23 cellular contexts compared by ENCODE assay signal in the genomic region with DNA sequence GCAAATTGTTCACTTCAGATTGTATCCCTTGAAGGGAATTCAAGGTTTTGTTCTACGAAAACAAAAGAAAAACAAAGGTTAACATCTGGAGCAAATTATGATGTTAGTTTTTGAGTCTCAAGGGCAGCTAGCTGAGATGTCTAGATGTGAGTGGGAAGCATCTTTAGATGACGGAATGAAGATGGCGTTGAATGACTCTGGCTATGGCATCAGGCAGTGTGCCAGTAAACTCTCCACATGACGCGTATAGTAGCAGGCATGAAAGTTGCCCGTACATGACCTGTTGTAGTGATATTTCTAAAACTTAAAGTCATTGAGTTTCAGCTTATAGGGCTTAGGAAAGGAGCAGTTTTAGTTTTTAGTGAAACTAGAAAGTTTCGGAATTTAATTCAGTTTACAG. TPM values are rescaled to one million over a fixed set of nuclear protein-coding genes. Genes with fewer than 3 reads are reported as not detected.
A peak's percentile ranks its signal among the peaks of the same experiment; 100 is the strongest.
DNase-seq lines count a peak whose midpoint lies in the region; ATAC-seq, FAIRE-seq and TF ChIP-seq lines count a peak whose summit lies in the region.
"Had no signal": no experiment of that assay in that cellular context is flagged by ENCODE, and none has a peak within 500 bp of the region (broad histone marks: within the 10 kb centered on the region; RNA-seq: fewer than 3 reads in every experiment).

No MANE protein-coding gene starts in this region.

- H3K79me2 ChIP-seq in keratinocyte (ENCODE audit: control insufficient read depth, insufficient read depth, low read length) (no peaks in the 10 kb centered on the region), PC-3 (ENCODE audit: low read length) (no peaks in the 10 kb centered on the region)

- H2AK5ac ChIP-seq in neuronal stem cell (ENCODE audit: low read depth, low read length) = no peak overlapping the region

- intact Hi-C loops in PC-3 (cut with micrococcal nuclease) = no loop called here

- H3K4me3 ChIP-seq in AG10803 (ENCODE audit: low read length) (no peak overlapping the region), SJSA1 (no peak overlapping the region), keratinocyte (ENCODE audit: control insufficient read depth in 2 of 3, extremely low read depth in 1 of 3, insufficient read depth in 2 of 3, low read depth in 1 of 3, low read length in 3 of 3) (no peak overlapping the region), neuronal stem cell (ENCODE audit: low read length in 2 of 2) (no peak overlapping the region), PC-3 (ENCODE audit: low read length) (no peak overlapping the region)
- H3K4me3 ChIP-seq: dorsolateral prefrontal cortex, ovary, right atrium auricular region, tibial artery had no signal

- H3K18ac ChIP-seq in neuronal stem cell (ENCODE audit: low read length) = no peak overlapping the region

- H3F3A ChIP-seq in PC-3 (ENCODE audit: low read length, unreplicated experiment) = no peaks in the 10 kb centered on the region

- DNase-seq in AG10803 (ENCODE audit: low read depth) (peak; percentile 29), SJSA1 (ENCODE audit: low read depth in 1 of 2, low spot score in 2 of 2) (peak; percentile 40 to 59), erythroblast (lab: John Stamatoyannopoulos, UW) (peak; percentile 41 to 43), keratinocyte (ENCODE audit: low read depth, low spot score) (no peak), neuronal stem cell (ENCODE audit: low spot score) (no peak), PC-3 (no peak)
- DNase-seq: activated naive CD4-positive, alpha-beta T cell; activated T-cell treated with anti-CD3 and anti-CD28 coated beads, Interleukin-2, amount 50 U/mL, for 24 hours; dorsolateral prefrontal cortex; hypothalamus; IMR-90; NCI-H1105 treated with DMSO at 0.1 percent for 48 hours; NCI-H2029 treated with DMSO at 0.1 percent for 48 hours; NCI-H446 treated with DMSO at 0.1 percent for 48 hours; SIG-M5; stimulated activated naive CD8-positive, alpha-beta T cell treated with anti-CD3 and anti-CD28 coated beads, Interleukin-15, Interleukin-2, amounts not matched to agents 100 U/mL and 50 U/mL, for 24 hours; tibial artery had no signal

- peak; percentile 70 for FAIRE-seq in keratinocyte (lab: Jason Lieb, UNC)
- FAIRE-seq: GM12892 had no signal

- BruUV-seq in PC-3 (replicated peaks; lab: Mats Ljungman, UMichigan) = no TSS peak

- dilution Hi-C loops in keratinocyte (cut with MboI; ENCODE audit: extremely low pct_ligation_motif_present, low sequenced_read_pairs) = loop anchor here (25.0 kb wide), 1 partner anchor 109 kb away; no protein-coding TSS in a partner anchor

- H4K20me1 ChIP-seq in keratinocyte (ENCODE audit: control insufficient read depth, extremely low read depth, insufficient read depth, low read length) (no peaks in the 10 kb centered on the region), PC-3 (ENCODE audit: low read length) (no peaks in the 10 kb centered on the region)

- H3K4me2 ChIP-seq in keratinocyte (ENCODE audit: control insufficient read depth, extremely low read depth, insufficient read depth, low read depth, low read length) (no peak overlapping the region), neuronal stem cell (ENCODE audit: insufficient read depth, low read length, poor library complexity, severe bottlenecking) (no peak overlapping the region), PC-3 (ENCODE audit: low read length) (no peak overlapping the region)

- no peak for TF ChIP-seq POLR2A in erythroblast (IDR thresholded peaks at IDR 0.05; ENCODE audit: low read length)

- H4K91ac ChIP-seq in neuronal stem cell (ENCODE audit: low read depth, low read length, poor library complexity) = no peak overlapping the region

- TF ChIP-seq CTCF in AG10803 (conservative IDR thresholded peaks at IDR 0.05; ENCODE audit: low read length) (no peak), keratinocyte (optimal IDR thresholded peaks at IDR 0.05 in 1 of 3, IDR thresholded peaks at IDR 0.05 in 1 of 3, conservative IDR thresholded peaks at IDR 0.05 in 1 of 3; ENCODE audit: extremely low read depth in 1 of 3, insufficient read depth in 2 of 3, low read length in 3 of 3) (no peak), PC-3 (conservative IDR thresholded peaks at IDR 0.05; ENCODE audit: low read depth, low read length) (no peak)

- no peak overlapping the region for H3K23ac ChIP-seq in neuronal stem cell (ENCODE audit: low read depth, low read length, poor library complexity)

- H3K36me3 ChIP-seq in SJSA1 = no peaks in the 10 kb centered on the region
- no peaks in the 10 kb centered on the region for H3K36me3 ChIP-seq in keratinocyte (ENCODE audit: control insufficient read depth in 2 of 2, extremely low read depth in 1 of 2, insufficient read depth in 2 of 2, low read length in 2 of 2)
- no peaks in the 10 kb centered on the region for H3K36me3 ChIP-seq in neuronal stem cell (replicated peaks in 1 of 2; ENCODE audit: control insufficient read depth in 2 of 2, insufficient read depth in 2 of 2, low read length in 2 of 2)
- no peaks in the 10 kb centered on the region for H3K36me3 ChIP-seq in PC-3 (ENCODE audit: low read depth, low read length)
- H3K36me3 ChIP-seq: ovary, right atrium auricular region, tibial artery had no signal

- H3K9me1 ChIP-seq in keratinocyte (ENCODE audit: control insufficient read depth, extremely low read depth, insufficient read depth, low read length) = no peaks in the 10 kb centered on the region

- H4K8ac ChIP-seq in neuronal stem cell (ENCODE audit: low read depth, low read length) = no peak overlapping the region

- H2BK15ac ChIP-seq in neuronal stem cell (ENCODE audit: low read length) = no peak overlapping the region

- POLR2A ChIA-PET in PC-3 (lab: Charles Lee; ENCODE audit: unreplicated experiment) = no interaction called here

- H3K27ac ChIP-seq in SJSA1 (no peak overlapping the region), keratinocyte (ENCODE audit: control insufficient read depth, insufficient read depth, low read length) (no peak overlapping the region), neuronal stem cell (replicated peaks; ENCODE audit: low read length) (no peak overlapping the region), PC-3 (ENCODE audit: low read length) (no peak overlapping the region)
- H3K27ac ChIP-seq: dorsolateral prefrontal cortex, ovary, right atrium auricular region, tibial artery had no signal

- H3K27me3 ChIP-seq in SJSA1 (replicated peaks) = no peaks in the 10 kb centered on the region
- H3K27me3 ChIP-seq in keratinocyte (ENCODE audit: control insufficient read depth, extremely low read depth, insufficient read depth, low read length) = no peaks in the 10 kb centered on the region
- no peaks in the 10 kb centered on the region for H3K27me3 ChIP-seq in neuronal stem cell (ENCODE audit: control insufficient read depth in 3 of 3, insufficient read depth in 3 of 3, low read depth in 1 of 3, low read length in 3 of 3)
- H3K27me3 ChIP-seq in PC-3 (ENCODE audit: low read length) = no peaks in the 10 kb centered on the region
- H3K27me3 ChIP-seq: dorsolateral prefrontal cortex, ovary, right atrium auricular region had no signal

- H3K9me2 ChIP-seq in PC-3 (replicated peaks; ENCODE audit: low read length) = no peaks in the 10 kb centered on the region

- ATAC-seq in GM19397 (IDR thresholded peaks at IDR 0.05; ENCODE audit: unreplicated experiment) (no peak), GM18519 (IDR thresholded peaks at IDR 0.05; ENCODE audit: low FRiP score, unreplicated experiment) (no peak), PC-3 (no peak)
- ATAC-seq: natural killer cell treated with Interleukin-12 subunit alpha and Interleukin-12 subunit beta and Interleukin-15 and Interleukin-18, amount 100 ng/mL, for 72 hours; stimulated activated naive CD8-positive, alpha-beta T cell treated with anti-CD3 and anti-CD28 coated beads, Interleukin-15, Interleukin-2, amounts not matched to agents 100 U/mL and 50 U/mL, for 24 hours had no signal

- no peak overlapping the region for H2BK12ac ChIP-seq in neuronal stem cell (ENCODE audit: low read length)

- CTCF ChIA-PET in PC-3 (lab: Charles Lee) = no interaction called here

- H3K4ac ChIP-seq in neuronal stem cell (ENCODE audit: low read length) = no peak overlapping the region

- H2BK120ac ChIP-seq in neuronal stem cell (ENCODE audit: low read depth, low read length) = no peak overlapping the region

- H2AFZ ChIP-seq in keratinocyte (ENCODE audit: control insufficient read depth, low read length) (no peak overlapping the region), neuronal stem cell (ENCODE audit: low read length) (no peak overlapping the region), PC-3 (ENCODE audit: low read length) (no peak overlapping the region)

- H3K79me1 ChIP-seq in neuronal stem cell (ENCODE audit: low read depth, low read length) = no peaks in the 10 kb centered on the region

- H2BK5ac ChIP-seq in neuronal stem cell (ENCODE audit: low read length) = no peak overlapping the region

- no peaks in the 10 kb centered on the region for H3K9me3 ChIP-seq in SJSA1 (replicated peaks)
- H3K9me3 ChIP-seq in keratinocyte (ENCODE audit: control insufficient read depth, low read depth, low read length) = no peaks in the 10 kb centered on the region
- no peaks in the 10 kb centered on the region for H3K9me3 ChIP-seq in neuronal stem cell (replicated peaks in 1 of 2; ENCODE audit: control insufficient read depth in 2 of 2, insufficient read depth in 1 of 2, low read depth in 1 of 2, low read length in 2 of 2)
- no peaks in the 10 kb centered on the region for H3K9me3 ChIP-seq in PC-3 (ENCODE audit: low read length)
- H3K9me3 ChIP-seq: ovary, right atrium auricular region, tibial artery had no signal

- H3K4me1 ChIP-seq in SJSA1 (replicated peaks) (peaks cover 28% of the 10 kb centered on the region), keratinocyte (ENCODE audit: control insufficient read depth, extremely low read depth, insufficient read depth, low read length) (peaks cover 2% of the 10 kb centered on the region), neuronal stem cell (ENCODE audit: control insufficient read depth in 2 of 2, insufficient read depth in 1 of 2, low read depth in 1 of 2, low read length in 2 of 2) (no peaks in the 10 kb centered on the region), PC-3 (ENCODE audit: insufficient read depth, low read length) (no peaks in the 10 kb centered on the region)
- H3K4me1 ChIP-seq: right atrium auricular region, tibial artery had no signal

- H3K9ac ChIP-seq in keratinocyte (ENCODE audit: control insufficient read depth, extremely low read depth, insufficient read depth, low read length) = no peak overlapping the region
- H3K9ac ChIP-seq in neuronal stem cell (ENCODE audit: low read depth, low read length, poor library complexity) = no peak overlapping the region
- no peak overlapping the region for H3K9ac ChIP-seq in PC-3 (ENCODE audit: low read length)

- no CpG with 5 or more reads among the region's 7 CpGs for WGBS in neuronal stem cell (ENCODE audit: extremely low coverage in 2 of 2, insufficient read length in 2 of 2, insufficient replicate concordance in 1 of 2), 2 donors

- no peak overlapping the region for H3K14ac ChIP-seq in neuronal stem cell (ENCODE audit: low read length)

RNA-seq across cellular contexts. Expression of a gene that starts 12.3 kb away (rescaled TPM):
- total RNA-seq in SJSA1 (2014; rRNA removed; shearing (Covaris generic)) = 29.6 and 43.6 TPM in 2 replicates
- polyA plus RNA-seq in keratinocyte = 5.6 to 14.5 TPM (median 8.8 TPM) in 3 replicates
- 2.3 TPM for polyA plus RNA-seq in keratinocyte (2011; ENCODE audit: low read depth)
- 6.1 and 13.2 TPM in 2 replicates for polyA plus RNA-seq in keratinocyte (2011; cell fraction: cytosol; rRNA removed)
- polyA plus RNA-seq in keratinocyte (2011; cell fraction: nucleus; rRNA removed) = 27.7 and 44.1 TPM in 2 replicates
- 8.0 and 27.2 TPM in 2 replicates for polyA plus RNA-seq in keratinocyte (2012; ENCODE audit: low replicate concordance)
- 12.1 to 36.1 TPM (median 15.5 TPM) in 3 replicates for polyA minus RNA-seq in keratinocyte
- polyA minus RNA-seq in keratinocyte (2011; cell fraction: cytosol; rRNA and poly(A)+ RNA removed) = 26.5 TPM
- 52.3 and 57.6 TPM in 2 replicates for polyA minus RNA-seq in keratinocyte (2011; cell fraction: nucleus; rRNA and poly(A)+ RNA removed)
- polyA plus RNA-seq in neuronal stem cell (2013, experiment 1 of 2) = 63.6 TPM
- 63.6 TPM for polyA plus RNA-seq in neuronal stem cell (2013, experiment 2 of 2)
- total RNA-seq in PC-3 (2014; rRNA removed) = 10.0 and 20.3 TPM in 2 replicates

Comparison
In these comparisons a context has a peak if more than half of its experiments do, and no peak if none do; other contexts are left out.
1. DNase-seq: peak in AG10803 (single experiment), SJSA1 (2 of 2) and erythroblast (2 of 2); none in keratinocyte (single experiment), neuronal stem cell (single experiment) and PC-3 (single experiment).